14 cellular contexts compared by ENCODE assay signal in genomic region chr6:116090251-116090650, GRCh38. TPM values are rescaled to one million over a fixed set of nuclear protein-coding genes. Genes with fewer than 3 reads are reported as not detected.
A peak's percentile ranks its signal among the peaks of the same experiment; 100 is the strongest.
DNase-seq lines count a peak whose midpoint lies in the region; ATAC-seq and TF ChIP-seq lines count a peak whose summit lies in the region.
"Had no signal": no experiment of that assay in that cellular context is flagged by ENCODE, and none has a peak within 500 bp of the region (broad histone marks: within the 10 kb centered on the region; RNA-seq: fewer than 3 reads in every experiment).

No MANE protein-coding gene starts in this region.

- DNase-seq in activated T-helper 2 cell treated with anti-CD3 and anti-CD28 coated beads, Interferon-gamma antibody, Interleukin-2, Interleukin-4, amounts not matched to agents 10 μg/mL and 5 μg/mL and 100 μg/mL, durations not matched to agents 14 hours and 24 hours and 36 hours (ENCODE audit: low spot score): peak; percentile 26
- DNase-seq in CD8-positive, alpha-beta memory T cell: no peak
- no peak for DNase-seq in sigmoid colon
- DNase-seq in CD8-positive, alpha-beta T cell: no peak
- no peak for DNase-seq in dermis blood vessel endothelial cell
- DNase-seq: NCI-H2227 treated with DMSO at 0.1 percent for 48 hours; SIG-M5; stimulated activated CD4-positive, alpha-beta T cell treated with anti-CD3 and anti-CD28 coated beads, Interleukin-4, amount 100 ng/mL, for 1 hour; tibial artery had no signal

- H3K36me3 Mint-ChIP-seq in activated T-helper 2 cell treated with anti-CD3 and anti-CD28 coated beads, Interferon-gamma antibody, Interleukin-2, Interleukin-4, amounts not matched to agents 10 μg/mL and 5 μg/mL and 100 μg/mL, durations not matched to agents 14 hours and 24 hours and 36 hours (ENCODE audit: low read depth): peaks cover 4% of the 10 kb centered on the region
- H3K36me3 Mint-ChIP-seq in CD8-positive, alpha-beta memory T cell: peaks cover 0 to 6% (median 0%) of the 10 kb centered on the region in 3 donors
- no peaks in the 10 kb centered on the region for H3K36me3 Mint-ChIP-seq in CD8-positive, alpha-beta T cell

- POLR2A ChIA-PET in CD8-positive, alpha-beta memory T cell (lab: Charles Lee): no interaction called here
- POLR2A ChIA-PET in CD8-positive, alpha-beta T cell (lab: Charles Lee): no interaction called here

- intact Hi-C loops in activated T-helper 2 cell treated with anti-CD3 and anti-CD28 coated beads, Interferon-gamma antibody, Interleukin-2, Interleukin-4, amounts not matched to agents 10 μg/mL and 5 μg/mL and 100 μg/mL, durations not matched to agents 14 hours and 24 hours and 36 hours (cut with micrococcal nuclease): loop anchor here (1.0 to 2.0 kb wide), 2 partner anchors 11 to 61 kb away; no protein-coding TSS in a partner anchor
- intact Hi-C loops in sigmoid colon (cut with DNase I): no loop called here
- intact Hi-C loops in CD8-positive, alpha-beta T cell (cut with DNase I, micrococcal nuclease): no loop called here

- no peak overlapping the region for H3K4me3 ChIP-seq in CD8-positive, alpha-beta memory T cell (ENCODE audit: low read length)
- H3K4me3 ChIP-seq in sigmoid colon: no peak overlapping the region
- H3K4me3 ChIP-seq in CD8-positive, alpha-beta T cell (ENCODE audit: low read depth, low read length): no peak overlapping the region
- H3K4me3 ChIP-seq: tibial artery had no signal

- no peak overlapping the region for H3K27ac ChIP-seq in CD8-positive, alpha-beta memory T cell (ENCODE audit: low read depth, low read length)
- no peak overlapping the region for H3K27ac ChIP-seq in sigmoid colon
- no peak overlapping the region for H3K27ac ChIP-seq in CD8-positive, alpha-beta T cell (ENCODE audit: low read depth, low read length)
- H3K27ac ChIP-seq: tibial artery had no signal

- H3K9me3 ChIP-seq in CD8-positive, alpha-beta memory T cell (ENCODE audit: low read length): no peaks in the 10 kb centered on the region
- H3K9me3 ChIP-seq in sigmoid colon: no peaks in the 10 kb centered on the region
- no peaks in the 10 kb centered on the region for H3K9me3 ChIP-seq in CD8-positive, alpha-beta T cell (ENCODE audit: low read length)
- H3K9me3 ChIP-seq: tibial artery had no signal

- peaks cover 10% of the 10 kb centered on the region for H3K9me3 Mint-ChIP-seq in activated T-helper 2 cell treated with anti-CD3 and anti-CD28 coated beads, Interferon-gamma antibody, Interleukin-2, Interleukin-4, amounts not matched to agents 10 μg/mL and 5 μg/mL and 100 μg/mL, durations not matched to agents 14 hours and 24 hours and 36 hours
- no peaks in the 10 kb centered on the region for H3K9me3 Mint-ChIP-seq in CD8-positive, alpha-beta memory T cell
- H3K9me3 Mint-ChIP-seq in CD8-positive, alpha-beta T cell: no peaks in the 10 kb centered on the region

- no peak for TF ChIP-seq POLR2A in sigmoid colon (IDR thresholded peaks at IDR 0.05)

- H3K36me3 ChIP-seq in CD8-positive, alpha-beta memory T cell (ENCODE audit: insufficient read depth, low read length): no peaks in the 10 kb centered on the region
- no peaks in the 10 kb centered on the region for H3K36me3 ChIP-seq in sigmoid colon
- no peaks in the 10 kb centered on the region for H3K36me3 ChIP-seq in CD8-positive, alpha-beta T cell (ENCODE audit: insufficient read depth, low read length)
- H3K36me3 ChIP-seq: tibial artery had no signal

- no peak for TF ChIP-seq EP300 in sigmoid colon (IDR thresholded peaks at IDR 0.05)

- 84 to 85% methylated on average over 2 of the region's 2 CpGs for WGBS in sigmoid colon, 2 donors

- no peak overlapping the region for H3K4me3 Mint-ChIP-seq in activated T-helper 2 cell treated with anti-CD3 and anti-CD28 coated beads, Interferon-gamma antibody, Interleukin-2, Interleukin-4, amounts not matched to agents 10 μg/mL and 5 μg/mL and 100 μg/mL, durations not matched to agents 14 hours and 24 hours and 36 hours (ENCODE audit: low read depth)
- H3K4me3 Mint-ChIP-seq in CD8-positive, alpha-beta memory T cell: no peak overlapping the region
- H3K4me3 Mint-ChIP-seq in CD8-positive, alpha-beta T cell: no peak overlapping the region

- CTCF ChIA-PET in CD8-positive, alpha-beta memory T cell (lab: Charles Lee): no interaction called here
- CTCF ChIA-PET in CD8-positive, alpha-beta T cell (lab: Charles Lee): no interaction called here

- H3K4me1 Mint-ChIP-seq in activated T-helper 2 cell treated with anti-CD3 and anti-CD28 coated beads, Interferon-gamma antibody, Interleukin-2, Interleukin-4, amounts not matched to agents 10 μg/mL and 5 μg/mL and 100 μg/mL, durations not matched to agents 14 hours and 24 hours and 36 hours (ENCODE audit: low read depth): peaks cover 44% of the 10 kb centered on the region
- peaks cover 0 to 7% (median 6%) of the 10 kb centered on the region in 3 donors for H3K4me1 Mint-ChIP-seq in CD8-positive, alpha-beta memory T cell
- H3K4me1 Mint-ChIP-seq in CD8-positive, alpha-beta T cell (ENCODE audit: low read depth): no peaks in the 10 kb centered on the region

- ATAC-seq in GM18519 (IDR thresholded peaks at IDR 0.05; ENCODE audit: low FRiP score, unreplicated experiment) (peak; percentile 78), GM21381 (IDR thresholded peaks at IDR 0.05; ENCODE audit: unreplicated experiment) (peak; percentile 55), HG03060 (IDR thresholded peaks at IDR 0.05; ENCODE audit: low read depth, unreplicated experiment) (peak; percentile 51)
- ATAC-seq in CD8-positive, alpha-beta T cell: no peak

- H3K4me1 ChIP-seq in CD8-positive, alpha-beta memory T cell (ENCODE audit: insufficient read depth, low read length): no peaks in the 10 kb centered on the region
- H3K4me1 ChIP-seq in sigmoid colon: peaks cover 0 to 8% (median 0%) of the 10 kb centered on the region in 4 donors
- H3K4me1 ChIP-seq in CD8-positive, alpha-beta T cell (ENCODE audit: insufficient read depth, low read length): no peaks in the 10 kb centered on the region

- TF ChIP-seq CTCF in sigmoid colon (IDR thresholded peaks at IDR 0.05): no peak
- no peak for TF ChIP-seq CTCF in CD8-positive, alpha-beta T cell (IDR thresholded peaks at IDR 0.05)

- H3K27ac Mint-ChIP-seq in activated T-helper 2 cell treated with anti-CD3 and anti-CD28 coated beads, Interferon-gamma antibody, Interleukin-2, Interleukin-4, amounts not matched to agents 10 μg/mL and 5 μg/mL and 100 μg/mL, durations not matched to agents 14 hours and 24 hours and 36 hours: peak overlapping the region; percentile 74
- peak overlapping the region in 2 of 8 donors; percentile 43 to 76 for H3K27ac Mint-ChIP-seq in CD8-positive, alpha-beta memory T cell
- no peak overlapping the region for H3K27ac Mint-ChIP-seq in CD8-positive, alpha-beta T cell

- H3K27me3 ChIP-seq in CD8-positive, alpha-beta memory T cell (ENCODE audit: insufficient read depth, low read length, poor library complexity, severe bottlenecking): no peaks in the 10 kb centered on the region
- no peaks in the 10 kb centered on the region for H3K27me3 ChIP-seq in sigmoid colon
- no peaks in the 10 kb centered on the region for H3K27me3 ChIP-seq in CD8-positive, alpha-beta T cell (ENCODE audit: insufficient read depth, low read length)
- H3K27me3 ChIP-seq: tibial artery had no signal

- H3K27me3 Mint-ChIP-seq in activated T-helper 2 cell treated with anti-CD3 and anti-CD28 coated beads, Interferon-gamma antibody, Interleukin-2, Interleukin-4, amounts not matched to agents 10 μg/mL and 5 μg/mL and 100 μg/mL, durations not matched to agents 14 hours and 24 hours and 36 hours (ENCODE audit: low read depth): peaks cover 2% of the 10 kb centered on the region
- peaks cover 2 to 18% of the 10 kb centered on the region in 2 donors for H3K27me3 Mint-ChIP-seq in CD8-positive, alpha-beta memory T cell
- H3K27me3 Mint-ChIP-seq in CD8-positive, alpha-beta T cell (ENCODE audit: low read depth): peaks cover 7% of the 10 kb centered on the region

RNA-seq across cellular contexts. Expression of gene NT5DC1, which starts 10.4 kb away (rescaled TPM):
- 44.1 and 50.4 TPM in 2 replicates for total RNA-seq in activated T-helper 2 cell treated with anti-CD3 and anti-CD28 coated beads, Interferon-gamma antibody, Interleukin-2, Interleukin-4, amounts not matched to agents 10 μg/mL and 5 μg/mL and 100 μg/mL, durations not matched to agents 14 hours and 24 hours and 36 hours
- total RNA-seq in CD8-positive, alpha-beta memory T cell: 10 to 100 TPM; 46.3 to 47.6 TPM
- 57.1 TPM for polyA plus RNA-seq in CD8-positive, alpha-beta memory T cell
- total RNA-seq in sigmoid colon (10 to 100 TPM in 1 of 4 donors, 1 to 10 TPM in 3; 8.2 to 21.7 (median 8.8) TPM), dermis blood vessel endothelial cell (3.7 and 10.1 TPM in 2 replicates)
- polyA plus RNA-seq in sigmoid colon: 10 to 100 TPM in 2 of 3 donors, 1 to 10 TPM in 1; 9.9 to 21.0 (median 17.5) TPM
- 10 to 100 TPM; 19.2 to 23.3 TPM for total RNA-seq in CD8-positive, alpha-beta T cell

RNA-seq across cellular contexts. Expression of gene FRK, which starts 29.6 kb away (rescaled TPM):
- 0.02 and 0.05 TPM in 2 replicates for total RNA-seq in activated T-helper 2 cell treated with anti-CD3 and anti-CD28 coated beads, Interferon-gamma antibody, Interleukin-2, Interleukin-4, amounts not matched to agents 10 μg/mL and 5 μg/mL and 100 μg/mL, durations not matched to agents 14 hours and 24 hours and 36 hours
- total RNA-seq in CD8-positive, alpha-beta memory T cell: under 1 TPM; 0.04 to 0.07 TPM
- not detected for polyA plus RNA-seq in CD8-positive, alpha-beta memory T cell
- total RNA-seq in sigmoid colon (under 1 TPM; 0.16 to 0.71 (median 0.41) TPM), dermis blood vessel endothelial cell (0.05 and 0.17 TPM in 2 replicates)
- 1 to 10 TPM; 3.2 to 6.5 (median 3.6) TPM for polyA plus RNA-seq in sigmoid colon
- total RNA-seq in CD8-positive, alpha-beta T cell: under 1 TPM in 1 of 2 experiments, not detected in 1; 0.03 TPM

RNA-seq across cellular contexts. Expression of gene COL10A1, which starts 35.7 kb away (rescaled TPM):
- total RNA-seq in activated T-helper 2 cell treated with anti-CD3 and anti-CD28 coated beads, Interferon-gamma antibody, Interleukin-2, Interleukin-4, amounts not matched to agents 10 μg/mL and 5 μg/mL and 100 μg/mL, durations not matched to agents 14 hours and 24 hours and 36 hours: not detected in 2 replicates
- total RNA-seq in CD8-positive, alpha-beta memory T cell: not detected
- not detected for polyA plus RNA-seq in CD8-positive, alpha-beta memory T cell
- total RNA-seq in sigmoid colon (not detected), dermis blood vessel endothelial cell (not detected in 2 replicates)
- polyA plus RNA-seq in sigmoid colon: not detected
- not detected for total RNA-seq in CD8-positive, alpha-beta T cell
- total RNA-seq: astrocyte, epithelial cell of proximal tubule had no signal
